ENCODE assay signal across 23 cellular contexts in genomic region chr11:1856306-1857005, GRCh38. TPM values are rescaled to one million over a fixed set of nuclear protein-coding genes. Genes with fewer than 3 reads are reported as not detected.
A peak's percentile ranks its signal among the peaks of the same experiment; 100 is the strongest.
DNase-seq lines count a peak whose midpoint lies in the region; ATAC-seq and TF ChIP-seq lines count a peak whose summit lies in the region.
"Had no signal": no experiment of that assay in that cellular context is flagged by ENCODE, and none has a peak within 500 bp of the region (broad histone marks: within the 10 kb centered on the region; RNA-seq: fewer than 3 reads in every experiment).

No MANE protein-coding gene starts in this region.

- H3K36me3 Mint-ChIP-seq in activated CD4-positive, alpha-beta T cell treated with anti-CD3 and anti-CD28 coated beads, Interleukin-2, amount 10 ng/mL, durations not matched to agents 7 days and 5 days (ENCODE audit: low read depth): peaks cover 32% of the 10 kb centered on the region
- H3K36me3 Mint-ChIP-seq in activated naive CD8-positive, alpha-beta T cell treated with anti-CD3 and anti-CD28 coated beads for 36 hours: peaks cover 8% of the 10 kb centered on the region
- no peaks in the 10 kb centered on the region for H3K36me3 Mint-ChIP-seq in neural crest cell (ENCODE audit: low read depth)
- H3K36me3 Mint-ChIP-seq: brain had no signal

- CTCF ChIA-PET in activated CD4-positive, alpha-beta T cell treated with anti-CD3 and anti-CD28 coated beads, Interleukin-2, amount 10 ng/mL, durations not matched to agents 7 days and 5 days (lab: Charles Lee): interaction anchor here (0.6 to 2.0 kb wide), 3 partner anchors 20 to 26 kb away, joined by 3 to 10 read pairs (median 4); no protein-coding TSS in a partner anchor

- TF ChIP-seq CTCF in GM06990 (IDR thresholded peaks at IDR 0.05; ENCODE audit: insufficient read depth, low read length, poor library complexity, severe bottlenecking) (no peak), neural crest cell (conservative IDR thresholded peaks at IDR 0.05) (no peak)

- H3K4me3 ChIP-seq in GM06990 (replicated peaks; ENCODE audit: low read depth, low read length): 0 out of 2 replicates have a peak overlapping the region, but pooled peaks have one; percentile 95
- H3K4me3 ChIP-seq: colonic mucosa, mucosa of descending colon had no signal

- no peaks in the 10 kb centered on the region for H3K27me3 ChIP-seq in GM06990 (replicated peaks; ENCODE audit: control insufficient read depth, insufficient read depth, low read length)
- H3K27me3 ChIP-seq: colonic mucosa had no signal

- H3K27me3 Mint-ChIP-seq in activated CD4-positive, alpha-beta T cell treated with anti-CD3 and anti-CD28 coated beads, Interleukin-2, amount 10 ng/mL, durations not matched to agents 7 days and 5 days: no peaks in the 10 kb centered on the region
- H3K27me3 Mint-ChIP-seq in activated naive CD8-positive, alpha-beta T cell treated with anti-CD3 and anti-CD28 coated beads for 36 hours: no peaks in the 10 kb centered on the region
- H3K27me3 Mint-ChIP-seq in neural crest cell (ENCODE audit: low read depth): no peaks in the 10 kb centered on the region

- no peaks in the 10 kb centered on the region for H3K9me3 Mint-ChIP-seq in activated CD4-positive, alpha-beta T cell treated with anti-CD3 and anti-CD28 coated beads, Interleukin-2, amount 10 ng/mL, durations not matched to agents 7 days and 5 days
- no peaks in the 10 kb centered on the region for H3K9me3 Mint-ChIP-seq in activated naive CD8-positive, alpha-beta T cell treated with anti-CD3 and anti-CD28 coated beads for 36 hours
- H3K9me3 Mint-ChIP-seq in neural crest cell: no peaks in the 10 kb centered on the region
- H3K9me3 Mint-ChIP-seq: brain had no signal

- POLR2A ChIA-PET in activated CD4-positive, alpha-beta T cell treated with anti-CD3 and anti-CD28 coated beads, Interleukin-2, amount 10 ng/mL, durations not matched to agents 7 days and 5 days (lab: Charles Lee): no interaction called here

- no peak for DNase-seq in activated CD4-positive, alpha-beta T cell treated with anti-CD3 and anti-CD28 coated beads, Interleukin-2, amount 10 ng/mL, durations not matched to agents 7 days and 5 days
- no peak for DNase-seq in activated CD4-positive, alpha-beta T cell treated with anti-CD3 and anti-CD28 coated beads, Interleukin-2, amount 50 U/mL, for 4 hours
- DNase-seq in GM06990 (ENCODE audit: extremely low read depth, insufficient read length) (no peak), neural crest cell (ENCODE audit: low read depth, low spot score) (no peak), NCI-H2227 (lab: John Stamatoyannopoulos, UW; ENCODE audit: unreplicated experiment) (no peak), GM19238 (ENCODE audit: insufficient read length, low spot score) (no peak)
- DNase-seq in activated naive CD8-positive, alpha-beta T cell treated with anti-CD3 and anti-CD28 coated beads for 36 hours: no peak
- DNase-seq: activated naive CD4-positive, alpha-beta T cell treated with anti-CD3 and anti-CD28 coated beads, Interleukin-2, amount 50 U/mL, for 16 hours; colonic mucosa; hypothalamus; left colon; NCI-H1694 treated with DMSO at 0.1 percent for 48 hours; SW 1271 had no signal

- peak overlapping the region; percentile 27 for H3K4me3 Mint-ChIP-seq in activated CD4-positive, alpha-beta T cell treated with anti-CD3 and anti-CD28 coated beads, Interleukin-2, amount 10 ng/mL, durations not matched to agents 7 days and 5 days
- peak overlapping the region; percentile 11 for H3K4me3 Mint-ChIP-seq in activated naive CD8-positive, alpha-beta T cell treated with anti-CD3 and anti-CD28 coated beads for 36 hours
- H3K4me3 Mint-ChIP-seq in neural crest cell: no peak overlapping the region
- H3K4me3 Mint-ChIP-seq: brain had no signal

- H3K27ac Mint-ChIP-seq in activated CD4-positive, alpha-beta T cell treated with anti-CD3 and anti-CD28 coated beads, Interleukin-2, amount 10 ng/mL, durations not matched to agents 7 days and 5 days: peak overlapping the region; percentile 54
- H3K27ac Mint-ChIP-seq in activated naive CD8-positive, alpha-beta T cell treated with anti-CD3 and anti-CD28 coated beads for 36 hours: no peak overlapping the region
- peak overlapping the region; percentile 12 for H3K27ac Mint-ChIP-seq in neural crest cell (ENCODE audit: unreplicated experiment)

- H3K36me3 ChIP-seq in GM06990 (ENCODE audit: control insufficient read depth, insufficient read depth, low read length): peaks cover 25% of the 10 kb centered on the region
- H3K36me3 ChIP-seq: colonic mucosa had no signal

- H3K4me1 Mint-ChIP-seq in activated CD4-positive, alpha-beta T cell treated with anti-CD3 and anti-CD28 coated beads, Interleukin-2, amount 10 ng/mL, durations not matched to agents 7 days and 5 days: peaks cover 30% of the 10 kb centered on the region
- peaks cover 38% of the 10 kb centered on the region for H3K4me1 Mint-ChIP-seq in activated naive CD8-positive, alpha-beta T cell treated with anti-CD3 and anti-CD28 coated beads for 36 hours
- no peaks in the 10 kb centered on the region for H3K4me1 Mint-ChIP-seq in neural crest cell
- H3K4me1 Mint-ChIP-seq: brain had no signal

- no peak for ATAC-seq in HG03520 (IDR thresholded peaks at IDR 0.05; ENCODE audit: unreplicated experiment)
- ATAC-seq: left colon, mucosa of descending colon, sciatic nerve had no signal

RNA-seq across cellular contexts. Expression of gene LSP1, which starts 3.6 kb away (rescaled TPM):
- total RNA-seq in activated CD4-positive, alpha-beta T cell treated with anti-CD3 and anti-CD28 coated beads, Interleukin-2, amount 10 ng/mL, durations not matched to agents 7 days and 5 days: 100 to 1,000 TPM; 668 to 687 TPM
- total RNA-seq in activated naive CD8-positive, alpha-beta T cell treated with anti-CD3 and anti-CD28 coated beads for 36 hours: 100 to 1,000 TPM; 147 to 148 TPM
- total RNA-seq in neural crest cell: not detected in 2 replicates
- total RNA-seq: A673, fibroblast of villous mesenchyme had no signal

RNA-seq across cellular contexts. Expression of gene TNNI2, which starts 17.7 kb away (rescaled TPM):
- total RNA-seq in activated CD4-positive, alpha-beta T cell treated with anti-CD3 and anti-CD28 coated beads, Interleukin-2, amount 10 ng/mL, durations not matched to agents 7 days and 5 days: not detected
- total RNA-seq in activated naive CD8-positive, alpha-beta T cell treated with anti-CD3 and anti-CD28 coated beads for 36 hours: under 1 TPM in 1 of 2 experiments, not detected in 1; 0.31 TPM
- not detected in 2 replicates for total RNA-seq in neural crest cell
- total RNA-seq: A673, fibroblast of villous mesenchyme, H4, osteoblast, sciatic nerve had no signal

RNA-seq across cellular contexts. Expression of gene SYT8, which starts 21.7 kb away (rescaled TPM):
- total RNA-seq in activated CD4-positive, alpha-beta T cell treated with anti-CD3 and anti-CD28 coated beads, Interleukin-2, amount 10 ng/mL, durations not matched to agents 7 days and 5 days: not detected
- not detected for total RNA-seq in activated naive CD8-positive, alpha-beta T cell treated with anti-CD3 and anti-CD28 coated beads for 36 hours
- total RNA-seq in neural crest cell: not detected in 2 replicates
- total RNA-seq: A673, fibroblast of villous mesenchyme, H4 had no signal

RNA-seq across cellular contexts. Expression of gene PRR33, which starts 35.2 kb away (rescaled TPM):
- under 1 TPM in 1 of 2 experiments, not detected in 1; 0.05 TPM for total RNA-seq in activated CD4-positive, alpha-beta T cell treated with anti-CD3 and anti-CD28 coated beads, Interleukin-2, amount 10 ng/mL, durations not matched to agents 7 days and 5 days
- under 1 TPM; 0.20 to 0.31 TPM for total RNA-seq in activated naive CD8-positive, alpha-beta T cell treated with anti-CD3 and anti-CD28 coated beads for 36 hours
- total RNA-seq in neural crest cell: not detected in 2 replicates
- total RNA-seq: A673, colonic mucosa, fibroblast of villous mesenchyme, H4, left colon, MCF 10A, mucosa of descending colon, osteoblast, sciatic nerve, ureter had no signal

Comparison
In these comparisons a context has a peak if more than half of its experiments do, and no peak if none do; other contexts are left out.
1. RNA of gene LSP1, which starts 3.6 kb away (total RNA-seq): 668 to 687 TPM in activated CD4-positive, alpha-beta T cell treated with anti-CD3 and anti-CD28 coated beads, Interleukin-2, amount 10 ng/mL, durations not matched to agents 7 days and 5 days and 147 to 148 TPM in activated naive CD8-positive, alpha-beta T cell treated with anti-CD3 and anti-CD28 coated beads for 36 hours; not detected in neural crest cell; every median in the first group is over 100 times any median in the second.